In the genomic region with DNA sequence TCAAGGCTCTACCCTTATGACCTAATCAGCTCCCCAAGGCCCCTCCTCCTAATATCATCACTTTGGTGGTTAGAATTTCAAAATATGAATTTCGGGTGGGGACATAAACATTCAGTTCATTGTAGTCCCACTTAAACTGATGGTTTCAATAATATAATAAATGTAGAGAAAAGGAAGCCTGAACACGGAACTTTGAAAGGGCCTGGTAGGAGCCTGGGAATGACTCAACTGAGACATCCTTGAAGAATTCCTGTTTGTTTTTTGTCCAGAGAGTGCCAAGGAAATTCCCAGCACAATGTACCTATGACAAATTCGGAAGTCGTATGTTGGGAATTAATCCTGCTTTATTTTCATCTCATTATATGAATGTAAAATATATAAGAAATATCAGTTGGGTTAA, we compare ENCODE assay signal across 32 cellular contexts.
A peak's percentile ranks its signal among the peaks of the same experiment; 100 is the strongest.
DNase-seq lines count a peak whose midpoint lies in the region; ATAC-seq and TF ChIP-seq lines count a peak whose summit lies in the region.
"Had no signal": no experiment of that assay in that cellular context is flagged by ENCODE, and none has a peak within 500 bp of the region (broad histone marks: within the 10 kb centered on the region; RNA-seq: fewer than 3 reads in every experiment).

No MANE protein-coding gene starts in this region.

- peaks cover 34 to 36% of the 10 kb centered on the region in 2 donors for H3K4me1 Mint-ChIP-seq in natural killer cell
- H3K4me1 Mint-ChIP-seq in natural killer cell treated with Interleukin-12 subunit alpha and Interleukin-12 subunit beta and Interleukin-15 and Interleukin-18, amount 100 ng/mL, for 72 hours (ENCODE audit: low read depth in 2 of 2) = peaks cover 19 to 20% of the 10 kb centered on the region in 2 donors
- H3K4me1 Mint-ChIP-seq in GM23338 = peaks cover 6% of the 10 kb centered on the region; the same call in 2 of the 3 replicates
- H3K4me1 Mint-ChIP-seq: CD4-positive, CD25-positive, alpha-beta regulatory T cell had no signal

- H3K36me3 Mint-ChIP-seq in natural killer cell (no peaks in the 10 kb centered on the region), GM23338 (ENCODE audit: low read depth) (no peaks in the 10 kb centered on the region)
- no peaks in the 10 kb centered on the region for H3K36me3 Mint-ChIP-seq in natural killer cell treated with Interleukin-12 subunit alpha and Interleukin-12 subunit beta and Interleukin-15 and Interleukin-18, amount 100 ng/mL, for 72 hours
- H3K36me3 Mint-ChIP-seq: CD4-positive, CD25-positive, alpha-beta regulatory T cell; naive thymus-derived CD8-positive, alpha-beta T cell had no signal

- H3F3A ChIP-seq in GM23338 (replicated peaks; ENCODE audit: low read depth) = no peaks in the 10 kb centered on the region

- no peaks in the 10 kb centered on the region for H3K9me3 Mint-ChIP-seq in natural killer cell
- no peaks in the 10 kb centered on the region for H3K9me3 Mint-ChIP-seq in natural killer cell treated with Interleukin-12 subunit alpha and Interleukin-12 subunit beta and Interleukin-15 and Interleukin-18, amount 100 ng/mL, for 72 hours
- H3K9me3 Mint-ChIP-seq in GM23338 = no peaks in the 10 kb centered on the region
- H3K9me3 Mint-ChIP-seq: effector memory CD8-positive, alpha-beta T cell had no signal

- H3K36me3 ChIP-seq in GM23338 (ENCODE audit: insufficient read depth) = no peaks in the 10 kb centered on the region
- H3K36me3 ChIP-seq: breast epithelium, gastroesophageal sphincter, left ventricle myocardium inferior, WERI-Rb-1 had no signal

- TF ChIP-seq CTCF in natural killer cell (IDR thresholded peaks at IDR 0.05) = no peak
- TF ChIP-seq CTCF in fibroblast of the aortic adventitia (IDR thresholded peaks at IDR 0.05; ENCODE audit: insufficient read depth, low read length) = no peak
- no peak for TF ChIP-seq CTCF in GM23338 (conservative IDR thresholded peaks at IDR 0.05; ENCODE audit: low read depth in 2 of 2)

- H3K79me2 ChIP-seq in GM23338 (replicated peaks; ENCODE audit: insufficient read depth) = no peaks in the 10 kb centered on the region

- H3K9me2 ChIP-seq in GM23338 (ENCODE audit: insufficient read depth) = peaks cover 5% of the 10 kb centered on the region; the same call in 1 of the 2 replicates

- no peak overlapping the region for H3K27ac ChIP-seq in GM23338 (ENCODE audit: low read depth)
- H3K27ac ChIP-seq: breast epithelium, gastroesophageal sphincter, left ventricle myocardium inferior, WERI-Rb-1 had no signal

- H3K27me3 Mint-ChIP-seq in natural killer cell (ENCODE audit: low read depth in 2 of 2) = no peaks in the 10 kb centered on the region
- H3K27me3 Mint-ChIP-seq in natural killer cell treated with Interleukin-12 subunit alpha and Interleukin-12 subunit beta and Interleukin-15 and Interleukin-18, amount 100 ng/mL, for 72 hours = no peaks in the 10 kb centered on the region
- H3K27me3 Mint-ChIP-seq in GM23338 (ENCODE audit: insufficient read depth, low read depth, poor library complexity) = peaks cover 2% of the 10 kb centered on the region
- H3K27me3 Mint-ChIP-seq: CD4-positive, CD25-positive, alpha-beta regulatory T cell; effector memory CD8-positive, alpha-beta T cell; naive thymus-derived CD8-positive, alpha-beta T cell; stimulated activated naive CD8-positive, alpha-beta T cell treated with anti-CD3 and anti-CD28 coated beads, Interleukin-15, Interleukin-2, amounts not matched to agents 100 ng/mL and 50 ng/mL, for 24 hours had no signal

- DNase-seq in natural killer cell (no peak), fibroblast of the aortic adventitia (ENCODE audit: low read depth) (peak; percentile 35), middle frontal gyrus (ENCODE audit: extremely low spot score, low spot score) (no peak), GM23338 (ENCODE audit: low spot score) (no peak)
- no peak for DNase-seq in natural killer cell treated with Interleukin-12 subunit alpha and Interleukin-12 subunit beta and Interleukin-15 and Interleukin-18, amount 100 ng/mL, for 72 hours (ENCODE audit: low spot score)
- DNase-seq: 8988T; activated CD4-positive, alpha-beta T cell treated with anti-CD3 and anti-CD28 coated beads for 48 hours; activated CD8-positive, alpha-beta memory T cell treated with anti-CD3 and anti-CD28 coated beads for 24 hours; activated naive CD4-positive, alpha-beta T cell; activated T-cell treated with anti-CD3 and anti-CD28 coated beads, Interleukin-2, amount 50 U/mL, for 1 hour; CD4-positive, CD25-positive, alpha-beta regulatory T cell; effector memory CD8-positive, alpha-beta T cell; H7; Karpas-422; left ventricle myocardium inferior; midbrain; naive thymus-derived CD8-positive, alpha-beta T cell; NCI-H1048; NCI-H1694 treated with DMSO at 0.1 percent for 48 hours; NCI-H2171 treated with DMSO at 0.1 percent for 48 hours; NCI-H524 treated with DMSO at 0.1 percent for 48 hours; SHP77 treated with DMSO at 0.1 percent for 48 hours; small intestine; T1000; WERI-Rb-1 had no signal

- no peaks in the 10 kb centered on the region for H3K27me3 ChIP-seq in GM23338 (ENCODE audit: insufficient read depth)
- H3K27me3 ChIP-seq: breast epithelium, gastroesophageal sphincter had no signal

- H2AFZ ChIP-seq in GM23338 = no peak overlapping the region

- H3K27ac Mint-ChIP-seq in natural killer cell (peak overlapping the region; percentile 16 to 78), GM23338 (no peak overlapping the region)
- no peak overlapping the region for H3K27ac Mint-ChIP-seq in natural killer cell treated with Interleukin-12 subunit alpha and Interleukin-12 subunit beta and Interleukin-15 and Interleukin-18, amount 100 ng/mL, for 72 hours
- H3K27ac Mint-ChIP-seq: CD4-positive, CD25-positive, alpha-beta regulatory T cell; effector memory CD8-positive, alpha-beta T cell; stimulated activated naive CD8-positive, alpha-beta T cell treated with anti-CD3 and anti-CD28 coated beads, Interleukin-15, Interleukin-2, amounts not matched to agents 100 ng/mL and 50 ng/mL, for 24 hours had no signal

- H3K4me1 ChIP-seq in GM23338 (ENCODE audit: insufficient read depth) = no peaks in the 10 kb centered on the region
- H3K4me1 ChIP-seq: breast epithelium, left ventricle myocardium inferior had no signal

- H3K4me3 ChIP-seq in fibroblast of the aortic adventitia (ENCODE audit: low read depth, low read length) = no peak overlapping the region
- H3K4me3 ChIP-seq in GM23338 = no peak overlapping the region
- H3K4me3 ChIP-seq: breast epithelium, gastroesophageal sphincter, left ventricle myocardium inferior had no signal

- no peak overlapping the region for H3K4me2 ChIP-seq in GM23338

- intact Hi-C loops in natural killer cell (cut with micrococcal nuclease) = no loop called here

- no peaks in the 10 kb centered on the region for H4K20me1 ChIP-seq in GM23338 (replicated peaks; ENCODE audit: insufficient read depth)

- no peak overlapping the region for H3K4me3 Mint-ChIP-seq in natural killer cell
- H3K4me3 Mint-ChIP-seq in natural killer cell treated with Interleukin-12 subunit alpha and Interleukin-12 subunit beta and Interleukin-15 and Interleukin-18, amount 100 ng/mL, for 72 hours = no peak overlapping the region
- H3K4me3 Mint-ChIP-seq in GM23338 = no peak overlapping the region
- H3K4me3 Mint-ChIP-seq: CD4-positive, CD25-positive, alpha-beta regulatory T cell; effector memory CD8-positive, alpha-beta T cell; naive thymus-derived CD8-positive, alpha-beta T cell; stimulated activated naive CD8-positive, alpha-beta T cell treated with anti-CD3 and anti-CD28 coated beads, Interleukin-15, Interleukin-2, amounts not matched to agents 100 ng/mL and 50 ng/mL, for 24 hours had no signal

- ATAC-seq in natural killer cell = no peak
- ATAC-seq in natural killer cell treated with Interleukin-12 subunit alpha and Interleukin-12 subunit beta and Interleukin-15 and Interleukin-18, amount 100 ng/mL, for 72 hours = no peak
- ATAC-seq in SK-N-SH treated with all-trans-retinoic acid at 6 μM for 48 hours = peak; percentile 42; the same call in 2 of the 3 replicates
- no peak for ATAC-seq in HG02981 (IDR thresholded peaks at IDR 0.05; ENCODE audit: unreplicated experiment)
- ATAC-seq in HG03342 (IDR thresholded peaks at IDR 0.05; ENCODE audit: unreplicated experiment) = no peak
- no peak for ATAC-seq in GM23338
- ATAC-seq: effector memory CD8-positive, alpha-beta T cell; esophagus mucosa; gastroesophageal sphincter; naive thymus-derived CD8-positive, alpha-beta T cell had no signal

TF ChIP-seq in SK-N-SH treated with all-trans-retinoic acid at 6 μM for 48 hours, 23 proteins besides CTCF, POLR2A, EP300 and RAD21 (continues in another document):
- no peak for TF ChIP-seq ARNTL (CRISPR knock-in tag; IDR thresholded peaks at IDR 0.05; ENCODE audit: borderline replicate concordance, low read depth)
- no peak for TF ChIP-seq GLIS3 (CRISPR knock-in tag; IDR thresholded peaks at IDR 0.05)
- no peak for TF ChIP-seq ZFP30 (CRISPR knock-in tag; IDR thresholded peaks at IDR 0.05)

TF ChIP-seq in GM23338, 12 proteins besides CTCF, POLR2A, EP300 and RAD21:
- TF ChIP-seq CREB1 (CRISPR knock-in tag; IDR thresholded peaks at IDR 0.05; ENCODE audit: low read depth) (no peak), EZH2phosphoT487 (IDR thresholded peaks at IDR 0.05; ENCODE audit: unreplicated experiment) (no peak), NANOG (IDR thresholded peaks at IDR 0.05; ENCODE audit: borderline replicate concordance) (no peak)

Comparison
In these comparisons a context has a peak if more than half of its experiments do, and no peak if none do; other contexts are left out.
1. H3K27ac Mint-ChIP-seq: peak in natural killer cell (2 of 2); none in natural killer cell treated with Interleukin-12 subunit alpha and Interleukin-12 subunit beta and Interleukin-15 and Interleukin-18, amount 100 ng/mL, for 72 hours (0 of 2) and GM23338 (single experiment).